In the genomic region with DNA sequence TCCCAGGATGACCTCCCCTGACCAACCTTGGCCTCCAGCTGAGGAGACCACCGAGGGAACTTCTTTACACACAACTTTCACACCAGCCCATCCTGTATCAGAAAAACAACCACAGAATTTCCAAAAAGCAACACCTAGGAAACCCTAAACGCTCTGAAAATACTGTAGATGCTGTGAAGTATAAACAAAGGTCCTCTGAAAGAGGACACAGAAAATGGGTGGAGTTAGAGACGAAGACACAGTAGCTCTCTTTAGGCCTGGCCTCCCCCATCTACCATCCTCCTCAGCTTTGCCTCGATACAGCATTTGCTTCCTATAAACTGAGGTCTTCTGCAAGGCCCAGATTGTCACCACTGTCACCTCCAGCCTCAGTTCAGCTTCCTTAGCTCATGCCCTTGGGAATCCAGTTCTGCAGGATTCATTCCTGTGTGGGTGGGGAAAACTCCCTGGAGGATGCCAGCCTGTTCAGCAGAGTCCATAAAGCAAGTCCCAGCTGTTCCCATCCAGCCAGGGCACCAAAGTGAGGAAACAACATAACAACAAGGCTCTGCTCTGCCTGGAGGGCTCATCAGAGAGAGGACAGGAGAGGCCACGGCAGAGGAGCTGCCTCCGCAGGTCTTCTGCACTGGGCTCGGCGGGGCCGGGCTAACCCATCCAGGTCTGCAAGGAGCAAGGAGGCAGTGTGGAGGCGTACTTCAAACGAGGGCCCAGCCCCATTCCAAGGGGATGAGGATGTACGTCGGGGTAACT, we compare ENCODE assay signal across 11 cellular contexts. TPM values are rescaled to one million over a fixed set of nuclear protein-coding genes. Genes with fewer than 3 reads are reported as not detected.
A peak's percentile ranks its signal among the peaks of the same experiment; 100 is the strongest.
DNase-seq lines count a peak whose midpoint lies in the region; ATAC-seq, FAIRE-seq and TF ChIP-seq lines count a peak whose summit lies in the region.
"Had no signal": no experiment of that assay in that cellular context is flagged by ENCODE, and none has a peak within 500 bp of the region (broad histone marks: within the 10 kb centered on the region; RNA-seq: fewer than 3 reads in every experiment).

No MANE protein-coding gene starts in this region.

- RAD21 ChIA-PET in GM12878 (lab: Charles Lee; ENCODE audit: unreplicated experiment), result interaction anchor here (0.7 to 12.9 kb wide), 8 partner anchors 9 to 327 kb away, joined by 3 to 267 read pairs (median 24); a partner anchor contains a TSS

- no peak for TF ChIP-seq RAD21 in GM12878 (IDR thresholded peaks at IDR 0.05; ENCODE audit: insufficient read depth, low read depth, low read length)

- H3K27me3 Mint-ChIP-seq in activated CD4-positive, alpha-beta T cell treated with anti-CD3 and anti-CD28 coated beads, Interleukin-2, amount 10 ng/mL, durations not matched to agents 24 days and 14 days, result no peaks in the 10 kb centered on the region
- H3K27me3 Mint-ChIP-seq in T-cell, result no peaks in the 10 kb centered on the region

- peaks cover 4% of the 10 kb centered on the region for H3K36me3 Mint-ChIP-seq in activated CD4-positive, alpha-beta T cell treated with anti-CD3 and anti-CD28 coated beads, Interleukin-2, amount 10 ng/mL, durations not matched to agents 24 days and 14 days (ENCODE audit: low read depth)
- peaks cover 26% of the 10 kb centered on the region for H3K36me3 Mint-ChIP-seq in T-cell

- no peak for DNase-seq in activated CD4-positive, alpha-beta T cell treated with anti-CD3 and anti-CD28 coated beads, Interleukin-2, amount 10 ng/mL, durations not matched to agents 24 days and 14 days
- no peak for DNase-seq in activated CD4-positive, alpha-beta T cell treated with anti-CD3 and anti-CD28 coated beads for 1 hour
- no peak for DNase-seq in GM12878 (ENCODE audit: low read depth, low spot score)
- DNase-seq in mucosa of gallbladder (ENCODE audit: low spot score), result peak; percentile 67
- no peak for DNase-seq in tibial nerve (ENCODE audit: low spot score in 2 of 2)
- DNase-seq in stimulated activated CD4-positive, alpha-beta T cell treated with anti-CD3 and anti-CD28 coated beads, Interleukin-2, amount 100 ng/mL, for 48 hours, result no peak
- no peak for DNase-seq in T-cell
- DNase-seq in GM19239 (ENCODE audit: insufficient read length, low spot score), result no peak
- DNase-seq: activated CD8-positive, alpha-beta memory T cell treated with anti-CD3 and anti-CD28 coated beads, Interleukin-2, amount 50 U/mL, for 48 hours; NCI-H774 had no signal

- peaks cover 19% of the 10 kb centered on the region for H3K79me2 ChIP-seq in GM12878 (ENCODE audit: control insufficient read depth, insufficient read depth, low read length)

- no peak overlapping the region for H3K4me3 Mint-ChIP-seq in activated CD4-positive, alpha-beta T cell treated with anti-CD3 and anti-CD28 coated beads, Interleukin-2, amount 10 ng/mL, durations not matched to agents 24 days and 14 days
- H3K4me3 Mint-ChIP-seq in T-cell, result peak overlapping the region in 1 of 3 donors; percentile 19

- H3K36me3 ChIP-seq in GM12878 (ENCODE audit: control insufficient read depth in 2 of 2, insufficient read depth in 2 of 2, low read length in 1 of 2) (peaks cover 0 to 4% of the 10 kb centered on the region in 2 experiments; a peak in 1 of 4 replicates), tibial nerve (no peaks in the 10 kb centered on the region)

- CTCF ChIA-PET in GM12878 (lab: Yijun Ruan, JAX), result interaction anchor here (0.6 to 39.0 kb wide), 8 partner anchors 8 to 1000 kb away, joined by 3 to 2021 read pairs (median 8); a partner anchor contains a TSS
- CTCF ChIA-PET in T-cell (lab: Charles Lee), result interaction anchor here (0.9 to 1.5 kb wide), 3 partner anchors 23 to 31 kb away, joined by 3 to 5 read pairs (median 3); no protein-coding TSS in a partner anchor

- H3K9me3 Mint-ChIP-seq in activated CD4-positive, alpha-beta T cell treated with anti-CD3 and anti-CD28 coated beads, Interleukin-2, amount 10 ng/mL, durations not matched to agents 24 days and 14 days, result no peaks in the 10 kb centered on the region
- no peaks in the 10 kb centered on the region for H3K9me3 Mint-ChIP-seq in T-cell

- peak overlapping the region; percentile 86 for H3K4me2 ChIP-seq in GM12878 (ENCODE audit: control insufficient read depth, insufficient read depth)

- no peak overlapping the region for H2AFZ ChIP-seq in GM12878 (ENCODE audit: control insufficient read depth, low read depth, low read length)

- H3K4me1 ChIP-seq in GM12878 (ENCODE audit: control insufficient read depth, insufficient read depth, low read length) (peaks cover 45% of the 10 kb centered on the region), tibial nerve (peaks cover 0 to 80% (median 52%) of the 10 kb centered on the region in 4 donors)

- H4K20me1 ChIP-seq in GM12878 (ENCODE audit: control insufficient read depth, insufficient read depth), result 0 out of 2 replicates have a peak, but pooled peaks cover 2% of the 10 kb centered on the region

- H3K9me3 ChIP-seq in GM12878 (replicated peaks; ENCODE audit: control insufficient read depth, insufficient read depth, low read length) (no peaks in the 10 kb centered on the region), tibial nerve (no peaks in the 10 kb centered on the region)

- H3K27ac Mint-ChIP-seq in activated CD4-positive, alpha-beta T cell treated with anti-CD3 and anti-CD28 coated beads, Interleukin-2, amount 10 ng/mL, durations not matched to agents 24 days and 14 days, result peak overlapping the region; percentile 19
- H3K27ac Mint-ChIP-seq in T-cell, result no peak overlapping the region

- H3K27me3 ChIP-seq in GM12878 (replicated peaks in 1 of 2; ENCODE audit: control insufficient read depth in 2 of 2, insufficient read depth in 2 of 2, low read length in 1 of 2), result no peaks in the 10 kb centered on the region
- no peaks in the 10 kb centered on the region for H3K27me3 ChIP-seq in tibial nerve

- POLR2A ChIA-PET in GM12878 (lab: Charles Lee), result interaction anchor here (0.7 to 5.8 kb wide), 10 partner anchors 8 to 37 kb away, joined by 3 to 81 read pairs (median 8); a partner anchor contains a TSS
- POLR2A ChIA-PET in T-cell (lab: Charles Lee), result interaction anchor here in 1 of 2 donors (0.6 to 0.7 kb wide), 2 partner anchors 16 to 314 kb away, joined by 3 read pairs; no protein-coding TSS in a partner anchor

- no peak overlapping the region for H3K4me3 ChIP-seq in GM12878
- no peak overlapping the region for H3K4me3 ChIP-seq in tibial nerve
- H3K4me3 ChIP-seq: lung had no signal

- H3K9ac ChIP-seq in GM12878 (ENCODE audit: control insufficient read depth, insufficient read depth, low read length), result no peak overlapping the region

- H3K27ac ChIP-seq in GM12878 (ENCODE audit: control insufficient read depth, insufficient read depth) (no peak overlapping the region), tibial nerve (peak overlapping the region in 3 of 4 donors; percentile 36 to 57 (median 48))

- FAIRE-seq in GM12878 (lab: Jason Lieb, UNC), result no peak
- FAIRE-seq in GM19239 (lab: Jason Lieb, UNC), result no peak

- BruUV-seq in GM12878 (replicated peaks; lab: Mats Ljungman, UMichigan), result no TSS peak

- intact Hi-C loops in activated CD4-positive, alpha-beta T cell treated with anti-CD3 and anti-CD28 coated beads, Interleukin-2, amount 10 ng/mL, durations not matched to agents 24 days and 14 days (cut with micrococcal nuclease), result no loop called here
- intact Hi-C loops in GM12878 (cut with micrococcal nuclease; ENCODE audit: unreplicated experiment), result no loop called here

- SMC1A ChIA-PET in GM12878 (lab: Charles Lee; ENCODE audit: uncharacterized antibody, unreplicated experiment), result interaction anchor here (1.0 to 18.3 kb wide), 12 partner anchors 8 to 323 kb away, joined by 3 to 408 read pairs (median 6); a partner anchor contains a TSS

- peaks cover 45% of the 10 kb centered on the region for H3K4me1 Mint-ChIP-seq in activated CD4-positive, alpha-beta T cell treated with anti-CD3 and anti-CD28 coated beads, Interleukin-2, amount 10 ng/mL, durations not matched to agents 24 days and 14 days
- peaks cover 75 to 86% (median 84%) of the 10 kb centered on the region in 3 donors for H3K4me1 Mint-ChIP-seq in T-cell

- no peak for ATAC-seq in GM12878
- ATAC-seq in T-cell (replicated peaks in 1 of 4), result no peak

- in situ Hi-C loops in GM12878 (cut with MboI), result no loop called here

- no peak for TF ChIP-seq EP300 in GM12878 (IDR thresholded peaks at IDR 0.05; ENCODE audit: borderline replicate concordance in 1 of 2, control insufficient read depth in 1 of 2, low read depth in 2 of 2, low read length in 2 of 2)
- no peak for TF ChIP-seq EP300 in tibial nerve (IDR thresholded peaks at IDR 0.05)

- WGBS in GM12878 (ENCODE audit: insufficient coverage, insufficient replicate concordance, low lambda C conversion rate, missing lambda C conversion rate), result 64% methylated on average over 13 of the region's 13 CpGs
- WGBS in tibial nerve, 2 donors, result 59 to 70% methylated on average over 13 of the region's 13 CpGs

- TF ChIP-seq POLR2A in GM12878 (IDR thresholded peaks at IDR 0.05; ENCODE audit: low read depth, low read length), result no peak
- TF ChIP-seq POLR2A in tibial nerve (IDR thresholded peaks at IDR 0.05), result no peak

- no peak for TF ChIP-seq CTCF in GM12878 (IDR thresholded peaks at IDR 0.05 in 2 of 3, conservative IDR thresholded peaks at IDR 0.05 in 1 of 3; ENCODE audit: control insufficient read depth in 2 of 3, extremely low read depth in 1 of 3, insufficient read depth in 1 of 3, low read depth in 3 of 3, low read length in 3 of 3)
- TF ChIP-seq CTCF in tibial nerve (IDR thresholded peaks at IDR 0.05), result no peak

RNA-seq across cellular contexts. Expression of a gene that starts 15.0 kb away (rescaled TPM):
- 22.7 and 23.6 TPM in 2 replicates for total RNA-seq in activated CD4-positive, alpha-beta T cell treated with anti-CD3 and anti-CD28 coated beads, Interleukin-2, amount 10 ng/mL, durations not matched to agents 24 days and 14 days
- 98.5 and 110 TPM in 2 replicates for total RNA-seq in GM12878 (2013; cell fraction: nucleolus; rRNA removed)
- 13.9 and 16.3 TPM in 2 replicates for total RNA-seq in GM12878 (2014; rRNA removed)
- 8.5 and 9.2 TPM in 2 replicates for total RNA-seq in GM12878 (2014; rRNA removed; fragmentation: Illumina TruSeq; extraction: Trizol)
- 33.5 and 38.1 TPM in 2 replicates for total RNA-seq in GM12878 (2021)
- polyA plus RNA-seq in GM12878 (2011; ENCODE audit: low read depth), result 8.3 TPM
- 15.9 and 33.9 TPM in 2 replicates for polyA plus RNA-seq in GM12878 (2011; rRNA removed)
- polyA plus RNA-seq in GM12878 (2011; cell fraction: cytosol; rRNA removed), result 33.1 and 36.7 TPM in 2 replicates
- 55.9 and 60.7 TPM in 2 replicates for polyA plus RNA-seq in GM12878 (2011; cell fraction: nucleus; rRNA removed)
- 10.1 and 10.7 TPM in 2 replicates for polyA plus RNA-seq in GM12878 (2012)
- polyA plus RNA-seq in GM12878 (2014; fragmentation: Illumina TruSeq; extraction: Trizol), result 10.2 and 14.4 TPM in 2 replicates
- 1 to 10 TPM; 2.2 to 5.0 TPM for polyA plus RNA-seq in GM12878 (2014; fragmentation: Nextera tagmentation; extraction: Ambion mirVana)
- 23.8 and 28.2 TPM in 2 replicates for polyA plus RNA-seq in GM12878 (2014; rRNA removed)
- polyA plus RNA-seq in GM12878 (2016; fragmentation: Nextera tagmentation; extraction: Ambion mirVana), result 1 to 10 TPM; 6.0 to 8.2 TPM
- 69.9 and 86.4 TPM in 2 replicates for polyA minus RNA-seq in GM12878 (2011; rRNA and poly(A)+ RNA removed)
- polyA minus RNA-seq in GM12878 (2011; cell fraction: cytosol; rRNA and poly(A)+ RNA removed), result 37.2 and 39.0 TPM in 2 replicates
- polyA minus RNA-seq in GM12878 (2011; cell fraction: nucleus; rRNA and poly(A)+ RNA removed), result 38.8 and 80.3 TPM in 2 replicates
- 64.6 TPM for total RNA-seq in mucosa of gallbladder
- total RNA-seq in tibial nerve, result 10 to 100 TPM; 18.0 to 67.2 (median 32.5) TPM
- total RNA-seq in T-cell, result 10 to 100 TPM; 33.4 to 44.1 (median 36.0) TPM

RNA-seq across cellular contexts. Expression of a gene that starts 36.6 kb away (rescaled TPM):
- 81.5 and 85.5 TPM in 2 replicates for total RNA-seq in activated CD4-positive, alpha-beta T cell treated with anti-CD3 and anti-CD28 coated beads, Interleukin-2, amount 10 ng/mL, durations not matched to agents 24 days and 14 days
- total RNA-seq in GM12878 (2013; cell fraction: nucleolus; rRNA removed), result 590 and 594 TPM in 2 replicates
- total RNA-seq in GM12878 (2014; rRNA removed), result 36.8 and 43.9 TPM in 2 replicates
- 36.1 and 37.8 TPM in 2 replicates for total RNA-seq in GM12878 (2014; rRNA removed; fragmentation: Illumina TruSeq; extraction: Trizol)
- 54.5 and 64.5 TPM in 2 replicates for total RNA-seq in GM12878 (2021)
- polyA plus RNA-seq in GM12878 (2011; ENCODE audit: low read depth), result 12.2 TPM
- 74.4 and 108 TPM in 2 replicates for polyA plus RNA-seq in GM12878 (2011; rRNA removed)
- polyA plus RNA-seq in GM12878 (2011; cell fraction: cytosol; rRNA removed), result 22.1 and 23.4 TPM in 2 replicates
- polyA plus RNA-seq in GM12878 (2011; cell fraction: nucleus; rRNA removed), result 82.8 and 85.3 TPM in 2 replicates
- 17.2 and 22.3 TPM in 2 replicates for polyA plus RNA-seq in GM12878 (2012)
- 12.4 and 13.7 TPM in 2 replicates for polyA plus RNA-seq in GM12878 (2014; fragmentation: Illumina TruSeq; extraction: Trizol)
- polyA plus RNA-seq in GM12878 (2014; fragmentation: Nextera tagmentation; extraction: Ambion mirVana), result 10 to 100 TPM in 1 of 2 experiments, 1 to 10 TPM in 1; 2.5 to 11.5 TPM
- 20.5 and 20.6 TPM in 2 replicates for polyA plus RNA-seq in GM12878 (2014; rRNA removed)
- polyA plus RNA-seq in GM12878 (2016; fragmentation: Nextera tagmentation; extraction: Ambion mirVana), result 10 to 100 TPM; 22.3 to 23.2 TPM
- polyA minus RNA-seq in GM12878 (2011; rRNA and poly(A)+ RNA removed), result 148 and 214 TPM in 2 replicates
- 33.7 and 38.1 TPM in 2 replicates for polyA minus RNA-seq in GM12878 (2011; cell fraction: cytosol; rRNA and poly(A)+ RNA removed)
- 161 and 227 TPM in 2 replicates for polyA minus RNA-seq in GM12878 (2011; cell fraction: nucleus; rRNA and poly(A)+ RNA removed)
- 64.5 TPM for total RNA-seq in mucosa of gallbladder
- total RNA-seq in tibial nerve, result 100 to 1,000 TPM in 2 of 4 donors, 10 to 100 TPM in 2; 83.0 to 113 (median 101) TPM
- 100 to 1,000 TPM; 168 to 288 (median 183) TPM for total RNA-seq in T-cell
